Comparison of ENCODE assay signal across 9 cellular contexts in the genomic region with DNA sequence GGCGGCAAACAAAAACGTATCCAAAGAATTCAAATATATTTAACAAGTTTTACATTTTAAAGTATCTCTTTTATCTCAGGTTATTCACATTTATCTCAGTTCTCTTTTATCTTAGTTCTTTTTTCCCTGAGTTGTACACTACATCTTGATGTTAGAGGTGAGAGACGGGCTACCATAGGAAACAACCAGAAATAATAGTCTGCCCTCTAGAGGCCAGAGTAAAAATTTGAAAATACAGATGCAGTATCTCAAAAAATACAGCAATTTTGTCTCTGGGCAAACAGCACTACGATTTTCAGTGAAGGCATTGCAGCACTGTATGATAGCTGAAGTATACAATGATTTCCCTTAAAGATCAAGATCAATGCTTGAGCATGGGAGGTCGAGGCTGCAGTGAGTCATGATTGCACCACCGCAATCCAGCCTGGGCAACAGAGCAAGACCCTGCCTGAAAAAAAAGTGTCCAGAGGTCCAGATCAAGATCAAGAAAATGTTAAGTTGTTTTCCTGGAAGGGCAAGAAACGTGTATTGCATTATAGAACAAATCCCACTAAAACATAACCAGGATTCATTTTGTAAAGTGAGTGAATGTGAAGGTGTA.
DNase-seq lines count a peak whose midpoint lies in the region; ATAC-seq, FAIRE-seq and TF ChIP-seq lines count a peak whose summit lies in the region.
"Had no signal": no experiment of that assay in that cellular context is flagged by ENCODE, and none has a peak within 500 bp of the region (broad histone marks: within the 10 kb centered on the region; RNA-seq: fewer than 3 reads in every experiment).

No MANE protein-coding gene starts in this region.

- no peaks in the 10 kb centered on the region for H3K4me1 ChIP-seq in A549

- peak; percentile 46 for TF ChIP-seq CTCF in A549 (IDR thresholded peaks at IDR 0.05)
- peak; percentile 43 for TF ChIP-seq CTCF in GM10248 (IDR thresholded peaks at IDR 0.05; ENCODE audit: control extremely low read depth, extremely low read depth, low read depth, missing control alignments)
- peak; percentile 69 for TF ChIP-seq CTCF in natural killer cell (IDR thresholded peaks at IDR 0.05)

- TF ChIP-seq EP300 in A549 (IDR thresholded peaks at IDR 0.05), result no peak

- DNase-seq in A549 (ENCODE audit: low read depth in 1 of 2, low spot score in 1 of 2) (peak in 1 of 2 experiments; percentile 36), GM10248 (ENCODE audit: extremely low spot score) (peak; percentile 56), NOMO-1 (lab: John Stamatoyannopoulos, UW; ENCODE audit: unreplicated experiment in 2 of 2) (peak; percentile 23 to 62), dermis microvascular lymphatic vessel endothelial cell (ENCODE audit: low read depth in 2 of 2) (peak; percentile 7 to 28), natural killer cell (no peak), GOT3 (lab: John Stamatoyannopoulos, UW) (no peak)
- no peak for DNase-seq in activated effector memory CD4-positive, alpha-beta T cell treated with Interleukin-2 at 50 U/mL for 16 hours

- peaks cover 2 to 19% of the 10 kb centered on the region in 2 donors for H3K27me3 Mint-ChIP-seq in natural killer cell (ENCODE audit: low read depth in 2 of 2)

- no peaks in the 10 kb centered on the region for H3K4me1 Mint-ChIP-seq in natural killer cell

- intact Hi-C loops in natural killer cell (cut with micrococcal nuclease), result no loop called here

- POLR2A ChIA-PET in A549 (lab: Yijun Ruan, JAX), result no interaction called here
- POLR2A ChIA-PET in GM10248 (lab: Yijun Ruan, JAX), result no interaction called here

- no peak for TF ChIP-seq POLR2A in A549 (IDR thresholded peaks at IDR 0.05; ENCODE audit: low read length)

- no peak overlapping the region for H3K27ac Mint-ChIP-seq in natural killer cell

- FAIRE-seq in A549 (lab: Jason Lieb, UNC), result no peak

- no peak overlapping the region for H3K27ac ChIP-seq in A549
- H3K27ac ChIP-seq: epithelial cell of prostate had no signal

- H3K9me3 Mint-ChIP-seq in natural killer cell, result no peaks in the 10 kb centered on the region

- H3K4me2 ChIP-seq in A549, result no peak overlapping the region

- no peak overlapping the region for H3K4me3 ChIP-seq in A549

- WGBS in A549 (ENCODE audit: missing lambda C conversion rate), result 39% methylated on average over 7 of the region's 7 CpGs

- ATAC-seq in A549, result peak; percentile 62 to 83; a peak in 4 of 6 replicates
- peak; percentile 52 for ATAC-seq in HG03066 (IDR thresholded peaks at IDR 0.05; ENCODE audit: low read depth, unreplicated experiment)
- ATAC-seq in natural killer cell, result peak; percentile 49 to 64 (median 61)

- no peak overlapping the region for H3K4me3 Mint-ChIP-seq in natural killer cell

- H3K9me3 ChIP-seq in A549, result no peaks in the 10 kb centered on the region

- H3K36me3 Mint-ChIP-seq in natural killer cell, result no peaks in the 10 kb centered on the region

- CTCF ChIA-PET in A549 (lab: Yijun Ruan, JAX), result interaction anchor here (0.7 to 1.7 kb wide), 3 partner anchors 14 to 146 kb away, joined by 3 to 6 read pairs (median 3); no protein-coding TSS in a partner anchor
- CTCF ChIA-PET in GM10248 (lab: Yijun Ruan, JAX), result interaction anchor here (0.7 to 7.1 kb wide), 13 partner anchors 10 to 951 kb away, joined by 3 to 57 read pairs (median 4); no protein-coding TSS in a partner anchor

- TF ChIP-seq RAD21 in A549 (conservative IDR thresholded peaks at IDR 0.05 in 1 of 2, IDR thresholded peaks at IDR 0.05 in 1 of 2), result no peak; a peak in 1 of 5 replicates

TF ChIP-seq in A549, 52 proteins besides CTCF, POLR2A, EP300 and RAD21:
- TF ChIP-seq BHLHE40 (IDR thresholded peaks at IDR 0.05; ENCODE audit: low read depth, low read length) (no peak), CHD4 (IDR thresholded peaks at IDR 0.05; ENCODE audit: borderline replicate concordance) (no peak), RNF2 (IDR thresholded peaks at IDR 0.05; ENCODE audit: borderline replicate concordance, low read depth) (no peak), CBX8 (IDR thresholded peaks at IDR 0.05) (no peak), ESRRA (IDR thresholded peaks at IDR 0.05; ENCODE audit: borderline replicate concordance, low read length) (no peak), EHMT2 (IDR thresholded peaks at IDR 0.05; ENCODE audit: low read depth) (no peak), FOSB (CRISPR knock-in tag; IDR thresholded peaks at IDR 0.05) (no peak), MAZ (IDR thresholded peaks at IDR 0.05; ENCODE audit: borderline replicate concordance, low read depth, low read length) (no peak), HOXA7 (CRISPR knock-in tag; IDR thresholded peaks at IDR 0.05) (no peak), CHD2 (IDR thresholded peaks at IDR 0.05; ENCODE audit: low read length, partially characterized antibody) (no peak), NR3C1 (IDR thresholded peaks at IDR 0.05) (no peak), EHF (CRISPR knock-in tag; IDR thresholded peaks at IDR 0.05) (no peak)

Comparison
In these comparisons a context has a peak if more than half of its experiments do, and no peak if none do; other contexts are left out.
1. DNase-seq: peak in GM10248 (single experiment), NOMO-1 (2 of 2) and dermis microvascular lymphatic vessel endothelial cell (2 of 2); none in natural killer cell (single experiment), activated effector memory CD4-positive, alpha-beta T cell treated with Interleukin-2 at 50 U/mL for 16 hours (single experiment) and GOT3 (single experiment).
2. Peak in every context shown above with its lines, with median percentiles within 50 percentile points of each other: ATAC-seq and CTCF ChIP-seq.